In the genomic region with DNA sequence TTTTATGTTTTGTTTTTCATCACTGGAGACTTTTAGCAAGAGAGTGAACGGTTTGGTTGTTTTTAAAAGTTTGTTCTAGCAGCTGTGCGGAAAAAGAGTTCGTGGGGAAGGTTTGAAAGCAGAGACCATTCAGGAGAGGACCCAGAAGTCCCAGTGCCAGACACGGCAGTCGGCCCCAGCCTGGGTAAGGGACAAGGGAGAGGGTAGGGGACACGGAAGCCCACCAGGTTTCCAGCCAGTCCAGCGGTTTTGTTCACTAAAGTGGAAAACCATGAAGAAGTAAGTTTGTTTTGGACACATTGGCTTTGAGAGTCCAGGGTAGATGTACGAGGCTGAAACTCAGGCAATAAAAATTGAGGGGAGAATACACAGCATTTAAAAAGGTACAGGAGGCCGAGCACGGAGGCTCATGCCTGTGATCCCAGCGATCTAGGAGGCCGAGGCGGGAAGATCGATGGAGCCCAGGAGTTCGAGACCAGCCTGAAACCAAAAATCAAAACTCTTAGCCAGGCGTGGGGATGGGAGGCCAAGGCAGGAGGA, we compare ENCODE assay signal across 8 cellular contexts. TPM values are rescaled to one million over a fixed set of nuclear protein-coding genes. Genes with fewer than 3 reads are reported as not detected.
DNase-seq lines count a peak whose midpoint lies in the region; ATAC-seq and TF ChIP-seq lines count a peak whose summit lies in the region.

No MANE protein-coding gene starts in this region.

- TF ChIP-seq CTCF in left ventricle myocardium inferior (IDR thresholded peaks at IDR 0.05; ENCODE audit: borderline replicate concordance) (no peak), brain microvascular endothelial cell (IDR thresholded peaks at IDR 0.05; ENCODE audit: low read depth, low read length, missing control alignments) (no peak), vagina (IDR thresholded peaks at IDR 0.05) (no peak)

- no peak for ATAC-seq in left cardiac atrium
- ATAC-seq in GM21515 (IDR thresholded peaks at IDR 0.05; ENCODE audit: unreplicated experiment) = no peak

- TF ChIP-seq POLR2A in vagina (IDR thresholded peaks at IDR 0.05) = no peak

- H3K9me3 ChIP-seq in left ventricle myocardium inferior (replicated peaks) = no peaks in the 10 kb centered on the region
- H3K9me3 ChIP-seq in mesodermal cell (ENCODE audit: control insufficient read depth, low read length) = no peaks in the 10 kb centered on the region
- H3K9me3 ChIP-seq in vagina = no peaks in the 10 kb centered on the region

- H3K36me3 ChIP-seq in left ventricle myocardium inferior = peaks cover 2% of the 10 kb centered on the region
- H3K36me3 ChIP-seq in brain microvascular endothelial cell (replicated peaks) = no peaks in the 10 kb centered on the region
- H3K36me3 ChIP-seq in mesodermal cell (ENCODE audit: control insufficient read depth, insufficient read depth, low read length) = peaks cover 9% of the 10 kb centered on the region
- H3K36me3 ChIP-seq in vagina = no peaks in the 10 kb centered on the region

- intact Hi-C loops in left ventricle myocardium inferior (cut with micrococcal nuclease) = no loop called here
- intact Hi-C loops in left cardiac atrium (cut with DNase I) = no loop called here
- intact Hi-C loops in vagina (cut with DNase I) = no loop called here

- H3K27me3 ChIP-seq in left ventricle myocardium inferior (ENCODE audit: low read depth) = no peaks in the 10 kb centered on the region
- H3K27me3 ChIP-seq in brain microvascular endothelial cell (replicated peaks) = no peaks in the 10 kb centered on the region
- no peaks in the 10 kb centered on the region for H3K27me3 ChIP-seq in vagina

- peak overlapping the region; percentile 80 for H3K27ac ChIP-seq in left ventricle myocardium inferior (replicated peaks)
- H3K27ac ChIP-seq in brain microvascular endothelial cell = peak overlapping the region; percentile 6
- peak overlapping the region; percentile 63 for H3K27ac ChIP-seq in mesodermal cell (ENCODE audit: low read depth, low read length, severe bottlenecking)
- H3K27ac ChIP-seq in vagina = no peak overlapping the region

- H3K4me3 ChIP-seq in left ventricle myocardium inferior (peak overlapping the region; percentile 93), brain microvascular endothelial cell (ENCODE audit: low read depth, low read length) (peak overlapping the region; percentile 40), mesodermal cell (ENCODE audit: extremely low read depth, insufficient read depth, low read length, poor library complexity, severe bottlenecking) (peak overlapping the region; percentile 24), vagina (peak overlapping the region; percentile 31 to 83)

- DNase-seq in left ventricle myocardium inferior = no peak
- no peak for DNase-seq in left cardiac atrium
- no peak for DNase-seq in brain microvascular endothelial cell
- DNase-seq in vagina (ENCODE audit: extremely low spot score in 2 of 2) = no peak
- DNase-seq in RPMI8226 = no peak
- no peak for DNase-seq in stimulated activated CD4-positive, alpha-beta T cell treated with anti-CD3 and anti-CD28 coated beads, Interleukin-1b, Interleukin-23, amount 100 ng/mL, for 48 hours

- 83 to 84% methylated on average over 16 of the region's 16 CpGs for WGBS in mesodermal cell (ENCODE audit: insufficient coverage in 2 of 2), 2 experiments

- H3K4me1 ChIP-seq in left ventricle myocardium inferior (peaks cover 30% of the 10 kb centered on the region), mesodermal cell (ENCODE audit: control insufficient read depth, insufficient read depth, low read length, poor library complexity, severe bottlenecking) (no peaks in the 10 kb centered on the region), vagina (peaks cover 19% of the 10 kb centered on the region)

- in situ Hi-C loops in brain microvascular endothelial cell (cut with HindIII; ENCODE audit: low pct_ligation_motif_present, low sequenced_read_pairs) = no loop called here

RNA-seq across cellular contexts. Expression of gene RFLNB, which starts 36.4 kb away (rescaled TPM):
- total RNA-seq in left ventricle myocardium inferior = 13.0 TPM
- 10 to 100 TPM; 21.5 to 39.6 TPM for total RNA-seq in left cardiac atrium
- 13.5 TPM for polyA plus RNA-seq in mesodermal cell (2013, experiment 1 of 2)
- 9.7 TPM for polyA plus RNA-seq in mesodermal cell (2013, experiment 2 of 2)
- total RNA-seq in vagina = 12.5 TPM

RNA-seq across cellular contexts. Expression of gene RPH3AL, which starts 56.8 kb away (rescaled TPM):
- total RNA-seq in left ventricle myocardium inferior (4.0 TPM), left cardiac atrium (10 to 100 TPM in 1 of 2 donors, 1 to 10 TPM in 1; 5.9 to 10.9 TPM), vagina (43.5 TPM)
- polyA plus RNA-seq in mesodermal cell (2013, experiment 1 of 2) = 6.6 TPM
- polyA plus RNA-seq in mesodermal cell (2013, experiment 2 of 2) = 5.0 TPM

Comparison
In these comparisons a context has a peak if more than half of its experiments do, and no peak if none do; other contexts are left out.
1. H3K4me3 ChIP-seq: peak in every context shown above with its lines; median percentile 93 in left ventricle myocardium inferior; 57 in vagina; 40 in brain microvascular endothelial cell; 24 in mesodermal cell.